8 cellular contexts compared by ENCODE assay signal in the genomic region with DNA sequence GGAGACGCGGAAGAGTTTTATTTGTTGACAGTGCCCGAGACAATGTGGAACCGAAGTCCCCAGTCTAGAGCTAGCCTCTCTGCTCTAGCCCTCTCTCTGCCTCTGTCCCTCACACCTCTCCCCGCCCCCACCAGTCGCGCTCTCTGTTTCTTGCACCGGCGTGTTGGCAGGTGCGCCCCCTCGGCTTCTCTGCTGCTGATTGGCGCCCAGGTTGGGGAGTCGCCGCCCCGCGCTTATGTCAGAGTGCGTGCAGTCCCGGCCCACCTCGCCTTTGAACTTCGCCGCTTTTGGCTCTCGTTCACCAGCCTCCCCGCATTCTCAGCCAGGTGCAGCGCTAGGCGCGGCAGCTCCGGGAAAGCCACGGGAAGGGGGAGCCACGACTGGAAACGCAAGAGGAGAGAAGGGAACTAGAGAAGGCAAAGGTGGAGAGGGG.
DNase-seq lines count a peak whose midpoint lies in the region; ATAC-seq and TF ChIP-seq lines count a peak whose summit lies in the region.

Gene SOX14 (plus strand): TSS at position 315 of the 433 bp plus-strand sequence. CDS start 470 bp downstream, outside the sequence.

- in situ Hi-C loops in T47D (cut with HindIII; ENCODE audit: low pct_unique_long_range_greater_than_20kb, low sequenced_read_pairs) = no loop called here

- H3K4me1 ChIP-seq in HUES48 (ENCODE audit: control insufficient read depth, insufficient read depth, low read length) = peaks cover 74% of the 10 kb centered on the region

- H3K4me3 ChIP-seq in HUES48 (ENCODE audit: low read depth, low read length) = peak within 1 kb of the TSS; percentile 50

- peak within 1 kb of the TSS; percentile 66 to 80 (median 74) for H3K4me3 Mint-ChIP-seq in nephron

- peaks cover 100% of the 10 kb centered on the region for H3K27me3 Mint-ChIP-seq in nephron (ENCODE audit: low read depth)

- H3K36me3 ChIP-seq in HUES48 (ENCODE audit: control insufficient read depth, insufficient read depth, low read length) = no peaks in the 10 kb centered on the region

- TF ChIP-seq CTCF in nephron (IDR thresholded peaks at IDR 0.05; ENCODE audit: unreplicated experiment in 3 of 3) = no peak

- no peak for ATAC-seq in HG03196 (IDR thresholded peaks at IDR 0.05; ENCODE audit: unreplicated experiment)
- ATAC-seq in HG03097 (IDR thresholded peaks at IDR 0.05; ENCODE audit: low FRiP score, unreplicated experiment) = no peak
- no peak for ATAC-seq in HG03135 (IDR thresholded peaks at IDR 0.05; ENCODE audit: unreplicated experiment)
- no peak for ATAC-seq in GM18868 (IDR thresholded peaks at IDR 0.05; ENCODE audit: unreplicated experiment)

- no peaks in the 10 kb centered on the region for H3K36me3 Mint-ChIP-seq in nephron (ENCODE audit: low read depth)

- no peak within 1 kb of the TSS for H3K27ac Mint-ChIP-seq in nephron

- H3K27ac ChIP-seq in HUES48 (ENCODE audit: low read depth, low read length) = no peak within 1 kb of the TSS

- no peak within 1 kb of the TSS for H3K9ac ChIP-seq in HUES48 (ENCODE audit: low read depth, low read length)

- no peaks in the 10 kb centered on the region for H3K9me3 ChIP-seq in HUES48 (ENCODE audit: control insufficient read depth, insufficient read depth, low read length)

- peaks cover 35% of the 10 kb centered on the region for H3K4me1 Mint-ChIP-seq in nephron

- no peaks in the 10 kb centered on the region for H3K9me3 Mint-ChIP-seq in nephron

- H3K27me3 ChIP-seq in HUES48 (ENCODE audit: control insufficient read depth, insufficient read depth, low read length) = peaks cover 99% of the 10 kb centered on the region

- DNase-seq in DMS53 (lab: John Stamatoyannopoulos, UW) (peak; percentile 89), T47D (ENCODE audit: low read depth in 1 of 2, low spot score in 1 of 2) (peak; percentile 78 to 84)
